In genomic region chr7:108080094-108080656, GRCh38 we compare ENCODE assay signal across 1 cellular context.
A peak's percentile ranks its signal among the peaks of the same experiment; 100 is the strongest.
TF ChIP-seq lines count a peak whose summit lies in the region.

No MANE protein-coding gene starts in this region.

TF ChIP-seq in K562, 482 proteins besides CTCF, POLR2A, EP300 and RAD21 (continued from another document and continues in another):
- TF ChIP-seq MGA (IDR thresholded peaks at IDR 0.05), result no peak
- peak; percentile 80; the same call in 1 of the 2 replicates for TF ChIP-seq PHF21A (IDR thresholded peaks at IDR 0.05; ENCODE audit: borderline replicate concordance, low read depth)
- TF ChIP-seq ETV6 (IDR thresholded peaks at IDR 0.05; ENCODE audit: borderline replicate concordance in 1 of 2, low read depth in 2 of 2, low read length in 1 of 2), result no peak
- no peak for TF ChIP-seq ETV6 (CRISPR knock-in tag; IDR thresholded peaks at IDR 0.05; ENCODE audit: borderline replicate concordance)
- no peak for TF ChIP-seq KLF1 (tag; IDR thresholded peaks at IDR 0.05)
- no peak for TF ChIP-seq IFI16 (CRISPR knock-in tag; IDR thresholded peaks at IDR 0.05)
- no peak for TF ChIP-seq RBM22 (IDR thresholded peaks at IDR 0.05; ENCODE audit: low read depth, low read length, poor library complexity, severe bottlenecking)
- peak; percentile 88 for TF ChIP-seq PML (IDR thresholded peaks at IDR 0.05; ENCODE audit: low read length)
- TF ChIP-seq MEIS2 (IDR thresholded peaks at IDR 0.05; ENCODE audit: partially characterized antibody), result peak; percentile 100
- no peak for TF ChIP-seq ZNF24 (IDR thresholded peaks at IDR 0.05)
- no peak for TF ChIP-seq PTRF (tag; IDR thresholded peaks at IDR 0.05)
- no peak for TF ChIP-seq BCLAF1 (IDR thresholded peaks at IDR 0.05; ENCODE audit: borderline replicate concordance in 1 of 2, control insufficient read depth in 1 of 2, low read depth in 2 of 2, low read length in 1 of 2)
- TF ChIP-seq ZNF384 (IDR thresholded peaks at IDR 0.05; ENCODE audit: low read depth, low read length), result no peak
- no peak for TF ChIP-seq REST (CRISPR knock-in tag; IDR thresholded peaks at IDR 0.05; ENCODE audit: low read depth)
- no peak for TF ChIP-seq PHTF2 (CRISPR knock-in tag; IDR thresholded peaks at IDR 0.05)
- TF ChIP-seq SRSF3 (IDR thresholded peaks at IDR 0.05; ENCODE audit: insufficient read depth, low read length), result no peak
- peak; percentile 55; the same call in 1 of the 2 replicates for TF ChIP-seq RNF2 (IDR thresholded peaks at IDR 0.05)
- TF ChIP-seq PTTG1 (tag; IDR thresholded peaks at IDR 0.05; ENCODE audit: low read depth), result peak; percentile 60; the same call in 1 of the 2 replicates
- TF ChIP-seq MNT (conservative IDR thresholded peaks at IDR 0.05), result peak in 1 of 2 experiments; percentile 61; a peak in 2 of 4 replicates
- TF ChIP-seq HDAC1 (IDR thresholded peaks at IDR 0.05), result peak in 1 of 2 experiments; percentile 84; a peak in 2 of 4 replicates
- no peak for TF ChIP-seq RBM14 (IDR thresholded peaks at IDR 0.05; ENCODE audit: borderline replicate concordance, insufficient read depth, low read depth, low read length)
- no peak for TF ChIP-seq ZNF76 (CRISPR knock-in tag; IDR thresholded peaks at IDR 0.05; ENCODE audit: borderline replicate concordance)
- TF ChIP-seq KDM1A (IDR thresholded peaks at IDR 0.05), result peak; percentile 71 to 76
- no peak for TF ChIP-seq KDM2B (CRISPR knock-in tag; IDR thresholded peaks at IDR 0.05)
- TF ChIP-seq NFATC3 (IDR thresholded peaks at IDR 0.05), result no peak
- TF ChIP-seq KLF6 (CRISPR knock-in tag; IDR thresholded peaks at IDR 0.05; ENCODE audit: borderline replicate concordance), result no peak
- peak; percentile 42 for TF ChIP-seq TAF9B (IDR thresholded peaks at IDR 0.05; ENCODE audit: partially characterized antibody)
- no peak for TF ChIP-seq SETDB1 (IDR thresholded peaks at IDR 0.05; ENCODE audit: low read length)
- peak; percentile 98 for TF ChIP-seq MECOM (CRISPR knock-in tag; IDR thresholded peaks at IDR 0.05)
- TF ChIP-seq MXI1 (IDR thresholded peaks at IDR 0.05; ENCODE audit: low read depth, low read length), result peak; percentile 29; the same call in 1 of the 2 replicates
- peak; percentile 98 for TF ChIP-seq DPF2 (IDR thresholded peaks at IDR 0.05)
- peak; percentile 54; the same call in 1 of the 2 replicates for TF ChIP-seq ZSCAN32 (CRISPR knock-in tag; IDR thresholded peaks at IDR 0.05)
- TF ChIP-seq PREB (CRISPR knock-in tag; IDR thresholded peaks at IDR 0.05), result no peak
- TF ChIP-seq, protein P1, sequence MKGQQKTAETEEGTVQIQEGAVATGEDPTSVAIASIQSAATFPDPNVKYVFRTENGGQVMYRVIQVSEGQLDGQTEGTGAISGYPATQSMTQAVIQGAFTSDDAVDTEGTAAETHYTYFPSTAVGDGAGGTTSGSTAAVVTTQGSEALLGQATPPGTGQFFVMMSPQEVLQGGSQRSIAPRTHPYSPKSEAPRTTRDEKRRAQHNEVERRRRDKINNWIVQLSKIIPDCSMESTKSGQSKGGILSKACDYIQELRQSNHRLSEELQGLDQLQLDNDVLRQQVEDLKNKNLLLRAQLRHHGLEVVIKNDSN (CRISPR knock-in tag; IDR thresholded peaks at IDR 0.05), result no peak
- peak; percentile 56; the same call in 1 of the 2 replicates for TF ChIP-seq SMAD3 (CRISPR knock-in tag; conservative IDR thresholded peaks at IDR 0.05)
- TF ChIP-seq HMG20A (CRISPR knock-in tag; conservative IDR thresholded peaks at IDR 0.05), result no peak
- TF ChIP-seq ZNF583 (CRISPR knock-in tag; IDR thresholded peaks at IDR 0.05), result no peak
- no peak for TF ChIP-seq NELFE (IDR thresholded peaks at IDR 0.05; ENCODE audit: insufficient read depth, insufficient read length)
